In genomic region chr2:191065785-191066184, GRCh38 we compare ENCODE assay signal across 17 cellular contexts. TPM values are rescaled to one million over a fixed set of nuclear protein-coding genes. Genes with fewer than 3 reads are reported as not detected.
A peak's percentile ranks its signal among the peaks of the same experiment; 100 is the strongest.
DNase-seq lines count a peak whose midpoint lies in the region; ATAC-seq and TF ChIP-seq lines count a peak whose summit lies in the region.
"Had no signal": no experiment of that assay in that cellular context is flagged by ENCODE, and none has a peak within 500 bp of the region (broad histone marks: within the 10 kb centered on the region; RNA-seq: fewer than 3 reads in every experiment).

No MANE protein-coding gene starts in this region.

- H3K4me3 Mint-ChIP-seq in activated naive CD4-positive, alpha-beta T cell treated with anti-CD3 and anti-CD28 coated beads for 36 hours = peak overlapping the region; percentile 25
- H3K4me3 Mint-ChIP-seq in stimulated activated effector memory CD8-positive, alpha-beta T cell treated with anti-CD3 and anti-CD28 coated beads, Interleukin-12 subunit alpha, Interleukin-12 subunit beta, amount 100 ng/mL, for 72 hours = peak overlapping the region; percentile 75
- H3K4me3 Mint-ChIP-seq: H9, IgD-negative memory B cell had no signal

- H2AFZ ChIP-seq in trophoblast cell (ENCODE audit: insufficient read depth, low read length, poor library complexity) = no peak overlapping the region

- H4K12ac ChIP-seq in trophoblast cell (ENCODE audit: low read depth, low read length) = no peak overlapping the region

- H3K36me3 Mint-ChIP-seq in activated naive CD4-positive, alpha-beta T cell treated with anti-CD3 and anti-CD28 coated beads for 36 hours (ENCODE audit: low read depth) = peaks cover 33% of the 10 kb centered on the region
- H3K36me3 Mint-ChIP-seq in stimulated activated effector memory CD8-positive, alpha-beta T cell treated with anti-CD3 and anti-CD28 coated beads, Interleukin-12 subunit alpha, Interleukin-12 subunit beta, amount 100 ng/mL, for 72 hours = peaks cover 71% of the 10 kb centered on the region
- H3K36me3 Mint-ChIP-seq: IgD-negative memory B cell had no signal

- no peaks in the 10 kb centered on the region for H3K9me3 Mint-ChIP-seq in activated naive CD4-positive, alpha-beta T cell treated with anti-CD3 and anti-CD28 coated beads for 36 hours
- peaks cover 2% of the 10 kb centered on the region for H3K9me3 Mint-ChIP-seq in stimulated activated effector memory CD8-positive, alpha-beta T cell treated with anti-CD3 and anti-CD28 coated beads, Interleukin-12 subunit alpha, Interleukin-12 subunit beta, amount 100 ng/mL, for 72 hours
- H3K9me3 Mint-ChIP-seq: H9, IgD-negative memory B cell had no signal

- TF ChIP-seq POLR2A in NB4 (IDR thresholded peaks at IDR 0.05; ENCODE audit: extremely low read depth, insufficient read length) = no peak
- TF ChIP-seq POLR2A in esophagus squamous epithelium (IDR thresholded peaks at IDR 0.05) = no peak

- intact Hi-C loops in activated naive CD4-positive, alpha-beta T cell treated with anti-CD3 and anti-CD28 coated beads for 36 hours (cut with micrococcal nuclease) = loop anchor here (1.0 to 5.0 kb wide), 4 partner anchors 12 to 617 kb away; no protein-coding TSS in a partner anchor
- intact Hi-C loops in esophagus squamous epithelium (cut with DNase I) = no loop called here

- H2BK120ac ChIP-seq in trophoblast cell (ENCODE audit: insufficient read depth, low read length, poor library complexity) = no peak overlapping the region

- H3K36me3 ChIP-seq in adipocyte (ENCODE audit: control insufficient read depth, insufficient read depth, low read length, severe bottlenecking) (no peaks in the 10 kb centered on the region), esophagus squamous epithelium (no peaks in the 10 kb centered on the region), trophoblast cell (ENCODE audit: control insufficient read depth in 1 of 2, insufficient read depth in 2 of 2, low read length in 2 of 2) (no peaks in the 10 kb centered on the region)
- H3K36me3 ChIP-seq: cardiac muscle cell had no signal

- H2BK5ac ChIP-seq in trophoblast cell (ENCODE audit: low read depth, low read length, poor library complexity) = no peak overlapping the region

- no peak overlapping the region for H4K8ac ChIP-seq in trophoblast cell (ENCODE audit: low read depth, low read length)

- CTCF ChIA-PET in activated naive CD4-positive, alpha-beta T cell treated with anti-CD3 and anti-CD28 coated beads for 36 hours (lab: Charles Lee) = interaction anchor here (2.6 to 6.3 kb wide), 2 partner anchors 13 to 90 kb away, joined by 15 to 62 read pairs; no protein-coding TSS in a partner anchor

- no peak overlapping the region for H2BK12ac ChIP-seq in trophoblast cell (ENCODE audit: low read length)

- H3K27me3 ChIP-seq in adipocyte (replicated peaks; ENCODE audit: control insufficient read depth, insufficient read depth, low read length) (no peaks in the 10 kb centered on the region), esophagus squamous epithelium (no peaks in the 10 kb centered on the region), trophoblast cell (ENCODE audit: insufficient read depth, low read length) (no peaks in the 10 kb centered on the region)
- H3K27me3 ChIP-seq: cardiac muscle cell had no signal

- no peak overlapping the region for H3K18ac ChIP-seq in trophoblast cell (ENCODE audit: low read length)

- no peak overlapping the region for H3K4ac ChIP-seq in trophoblast cell (ENCODE audit: low read depth, low read length)

- H3K23ac ChIP-seq in trophoblast cell (ENCODE audit: low read length) = no peak overlapping the region

- H3K27ac ChIP-seq in esophagus squamous epithelium = no peak overlapping the region
- H3K27ac ChIP-seq in trophoblast cell (ENCODE audit: low read depth, low read length) = no peak overlapping the region
- H3K27ac ChIP-seq: cardiac muscle cell had no signal

- peaks cover 77% of the 10 kb centered on the region for H3K4me1 Mint-ChIP-seq in activated naive CD4-positive, alpha-beta T cell treated with anti-CD3 and anti-CD28 coated beads for 36 hours (ENCODE audit: low read depth)
- peaks cover 74% of the 10 kb centered on the region for H3K4me1 Mint-ChIP-seq in stimulated activated effector memory CD8-positive, alpha-beta T cell treated with anti-CD3 and anti-CD28 coated beads, Interleukin-12 subunit alpha, Interleukin-12 subunit beta, amount 100 ng/mL, for 72 hours

- H3K9ac ChIP-seq in adipocyte (ENCODE audit: low read length) = peak overlapping the region; percentile 40
- H3K9ac ChIP-seq in trophoblast cell (ENCODE audit: low read length) = no peak overlapping the region

- TF ChIP-seq CTCF in NB4 (IDR thresholded peaks at IDR 0.05; ENCODE audit: low read depth, low read length) (no peak), esophagus squamous epithelium (IDR thresholded peaks at IDR 0.05) (no peak)

- H4K91ac ChIP-seq in trophoblast cell (ENCODE audit: low read depth, low read length) = no peak overlapping the region

- no peak overlapping the region for H3K14ac ChIP-seq in trophoblast cell (ENCODE audit: low read length)

- 43 to 44% methylated on average over 2 of the region's 2 CpGs for WGBS in esophagus squamous epithelium, 2 donors
- WGBS in trophoblast cell (ENCODE audit: extremely low coverage, insufficient coverage, insufficient read length) = no CpG with 5 or more reads among the region's 2 CpGs

- no peaks in the 10 kb centered on the region for H3K27me3 Mint-ChIP-seq in activated naive CD4-positive, alpha-beta T cell treated with anti-CD3 and anti-CD28 coated beads for 36 hours (ENCODE audit: low read depth)
- H3K27me3 Mint-ChIP-seq: IgD-negative memory B cell had no signal

- H3K79me1 ChIP-seq in trophoblast cell (ENCODE audit: low read length) = no peaks in the 10 kb centered on the region

- DNase-seq in activated naive CD4-positive, alpha-beta T cell treated with anti-CD3 and anti-CD28 coated beads for 36 hours = no peak
- DNase-seq in activated naive CD4-positive, alpha-beta T cell (lab: John Stamatoyannopoulos, UW) = no peak
- DNase-seq in NB4 (ENCODE audit: low read depth) (peak; percentile 57), adipocyte (ENCODE audit: low read depth) (peak; percentile 38), esophagus squamous epithelium (lab: John Stamatoyannopoulos, UW) (no peak), trophoblast cell (no peak)
- no peak for DNase-seq in stimulated activated effector memory CD8-positive, alpha-beta T cell treated with anti-CD3 and anti-CD28 coated beads, Interleukin-12 subunit alpha, Interleukin-12 subunit beta, amount 100 ng/mL, for 72 hours (ENCODE audit: low spot score in 2 of 2)
- DNase-seq: activated effector memory CD4-positive, alpha-beta T cell treated with anti-CD3 and anti-CD28 coated beads, Interleukin-2, amount 50 U/mL, for 16 hours; H9; mucosa of descending colon; NCI-H1436 treated with DMSO at 0.1 percent for 48 hours; NCI-H446 treated with DMSO at 0.1 percent for 48 hours; PC-3; posterior cingulate gyrus had no signal

- H3K4me2 ChIP-seq in trophoblast cell (ENCODE audit: low read length) = no peak overlapping the region

- no peak overlapping the region for H2AK5ac ChIP-seq in trophoblast cell (ENCODE audit: low read length)

- no peak for ATAC-seq in stimulated activated effector memory CD8-positive, alpha-beta T cell treated with anti-CD3 and anti-CD28 coated beads, Interleukin-12 subunit alpha, Interleukin-12 subunit beta, amount 100 ng/mL, for 72 hours
- ATAC-seq in HG02852 (IDR thresholded peaks at IDR 0.05; ENCODE audit: unreplicated experiment) = no peak
- ATAC-seq: mucosa of descending colon, PC-3 had no signal

- H3K4me1 ChIP-seq in adipocyte (ENCODE audit: control insufficient read depth, insufficient read depth, low read length) = peaks cover 25% of the 10 kb centered on the region
- no peaks in the 10 kb centered on the region for H3K4me1 ChIP-seq in esophagus squamous epithelium
- H3K4me1 ChIP-seq in trophoblast cell (ENCODE audit: control insufficient read depth in 1 of 2, insufficient read depth in 2 of 2, low read length in 2 of 2) = no peaks in the 10 kb centered on the region

- H3K9me3 ChIP-seq in adipocyte (ENCODE audit: control insufficient read depth, low read length) = no peaks in the 10 kb centered on the region
- no peaks in the 10 kb centered on the region for H3K9me3 ChIP-seq in esophagus squamous epithelium
- no peaks in the 10 kb centered on the region for H3K9me3 ChIP-seq in trophoblast cell (ENCODE audit: insufficient read depth, low read depth, low read length)
- H3K9me3 ChIP-seq: mucosa of descending colon had no signal

- H3K79me2 ChIP-seq in trophoblast cell (ENCODE audit: control insufficient read depth, insufficient read depth, low read length, poor library complexity) = no peaks in the 10 kb centered on the region

- H3K27ac Mint-ChIP-seq in activated naive CD4-positive, alpha-beta T cell treated with anti-CD3 and anti-CD28 coated beads for 36 hours = peak overlapping the region; percentile 76
- H3K27ac Mint-ChIP-seq in stimulated activated effector memory CD8-positive, alpha-beta T cell treated with anti-CD3 and anti-CD28 coated beads, Interleukin-12 subunit alpha, Interleukin-12 subunit beta, amount 100 ng/mL, for 72 hours = peak overlapping the region; percentile 90

- H3K4me3 ChIP-seq in NB4 (ENCODE audit: low read depth, low read length) = no peak overlapping the region
- H3K4me3 ChIP-seq in adipocyte (ENCODE audit: low read length) = peak overlapping the region; percentile 61
- no peak overlapping the region for H3K4me3 ChIP-seq in esophagus squamous epithelium
- no peak overlapping the region for H3K4me3 ChIP-seq in trophoblast cell (ENCODE audit: low read depth, low read length)
- H3K4me3 ChIP-seq: cardiac muscle cell, mucosa of descending colon had no signal

RNA-seq across cellular contexts. Expression of gene STAT1, which starts 51.8 kb away (rescaled TPM):
- 100 to 1,000 TPM; 376 to 402 TPM for total RNA-seq in activated naive CD4-positive, alpha-beta T cell treated with anti-CD3 and anti-CD28 coated beads for 36 hours
- 10 to 100 TPM; 23.6 to 58.9 (median 36.1) TPM for total RNA-seq in esophagus squamous epithelium
- 29.8 and 30.6 TPM in 2 replicates for polyA plus RNA-seq in trophoblast cell (2013)

Comparison
In these comparisons a context has a peak if more than half of its experiments do, and no peak if none do; other contexts are left out.
1. DNase-seq: peak in NB4 (single experiment) and adipocyte (single experiment); none in activated naive CD4-positive, alpha-beta T cell treated with anti-CD3 and anti-CD28 coated beads for 36 hours (single experiment), activated naive CD4-positive, alpha-beta T cell (0 of 4), stimulated activated effector memory CD8-positive, alpha-beta T cell treated with anti-CD3 and anti-CD28 coated beads, Interleukin-12 subunit alpha, Interleukin-12 subunit beta, amount 100 ng/mL, for 72 hours (0 of 2), esophagus squamous epithelium (single experiment) and trophoblast cell (0 of 2).
2. RNA of gene STAT1, which starts 51.8 kb away (total RNA-seq): 376 to 402 TPM in activated naive CD4-positive, alpha-beta T cell treated with anti-CD3 and anti-CD28 coated beads for 36 hours; 23.6 to 58.9 TPM in esophagus squamous epithelium; every median in the first group is over 4 times any median in the second.